Comparison of ENCODE assay signal across 1 cellular context in genomic region chr22:33793464-33793863, GRCh38.
TF ChIP-seq lines count a peak whose summit lies in the region.

No MANE protein-coding gene starts in this region.

TF ChIP-seq in GM23338, 12 proteins besides CTCF, POLR2A, EP300 and RAD21 (continued from another document):
- TF ChIP-seq ZNF462 (CRISPR knock-in tag; IDR thresholded peaks at IDR 0.05) (no peak), ETS1 (IDR thresholded peaks at IDR 0.05) (no peak), CREB1 (CRISPR knock-in tag; IDR thresholded peaks at IDR 0.05; ENCODE audit: low read depth) (no peak), REST (IDR thresholded peaks at IDR 0.05; ENCODE audit: unreplicated experiment) (no peak), ZNF331 (CRISPR knock-in tag; IDR thresholded peaks at IDR 0.05; ENCODE audit: low read depth) (no peak)
